Comparison of ENCODE assay signal across 26 cellular contexts in the genomic region with DNA sequence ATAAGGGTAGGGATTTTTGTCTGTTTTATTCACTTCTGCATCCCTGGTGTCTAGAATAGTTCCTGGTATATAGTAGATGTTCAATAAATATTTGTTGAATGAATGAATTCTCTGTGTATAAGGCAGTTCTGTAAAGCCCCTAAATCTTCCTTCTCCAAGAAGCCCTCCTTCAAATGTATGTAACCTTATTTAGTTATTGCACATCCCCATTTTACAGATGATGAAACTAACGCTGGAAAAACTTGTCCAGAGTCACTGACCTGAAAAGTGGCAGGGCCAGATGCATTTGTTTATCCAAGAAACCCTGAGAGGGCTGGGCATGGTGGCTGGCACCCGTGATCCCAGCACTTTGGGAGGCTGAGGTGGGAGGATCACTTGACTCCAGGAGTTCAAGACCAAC. TPM values are rescaled to one million over a fixed set of nuclear protein-coding genes. Genes with fewer than 3 reads are reported as not detected.
DNase-seq lines count a peak whose midpoint lies in the region; ATAC-seq, FAIRE-seq and TF ChIP-seq lines count a peak whose summit lies in the region.
"Had no signal": no experiment of that assay in that cellular context is flagged by ENCODE, and none has a peak within 500 bp of the region (broad histone marks: within the 10 kb centered on the region; RNA-seq: fewer than 3 reads in every experiment).

No MANE protein-coding gene starts in this region.

- peaks cover 73% of the 10 kb centered on the region for H3K4me1 ChIP-seq in HepG2 (ENCODE audit: insufficient read depth, low read length)
- H3K4me1 ChIP-seq in right lobe of liver, result peaks cover 0 to 10% (median 3%) of the 10 kb centered on the region in 4 donors

- H3K27me3 ChIP-seq in HepG2 (ENCODE audit: control insufficient read depth in 1 of 2, insufficient read depth in 2 of 2, low read length in 2 of 2) (peaks cover 0 to 8% of the 10 kb centered on the region in 2 experiments; a peak in 1 of 5 replicates), right lobe of liver (no peaks in the 10 kb centered on the region)
- H3K27me3 ChIP-seq: Peyer's patch, SJSA1 had no signal

- TF ChIP-seq POLR2A in HepG2 (IDR thresholded peaks at IDR 0.05; ENCODE audit: insufficient read depth in 1 of 2, low read depth in 2 of 2, low read length in 2 of 2) (no peak), right lobe of liver (IDR thresholded peaks at IDR 0.05) (no peak)

- intact Hi-C loops in HepG2 (cut with micrococcal nuclease; ENCODE audit: unreplicated experiment), result no loop called here
- intact Hi-C loops in right lobe of liver (cut with DNase I), result no loop called here
- intact Hi-C loops in activated T-helper 2 cell treated with anti-CD3 and anti-CD28 coated beads, Interferon-gamma antibody, Interleukin-2, Interleukin-4, amounts not matched to agents 10 μg/mL and 5 μg/mL and 100 μg/mL, durations not matched to agents 14 hours and 24 hours and 36 hours (cut with micrococcal nuclease), result no loop called here

- no peak for FAIRE-seq in HepG2 (lab: Jason Lieb, UNC)

- WGBS in HepG2 (ENCODE audit: low lambda C conversion rate), result 19% methylated on average over 2 of the region's 2 CpGs
- 40% methylated on average over 1 of the region's 2 CpGs for WGBS in right lobe of liver (ENCODE audit: insufficient coverage, low coverage, low lambda C conversion rate, missing lambda C conversion rate)

- H3K9ac ChIP-seq in HepG2 (ENCODE audit: insufficient read depth, low read depth, low read length), result no peak overlapping the region
- H3K9ac ChIP-seq: KMS-11 had no signal

- H3K4me2 ChIP-seq in HepG2 (ENCODE audit: low read depth, low read length), result no peak overlapping the region
- H3K4me2 ChIP-seq: KMS-11 had no signal

- no peak overlapping the region for H3K4me3 Mint-ChIP-seq in activated T-helper 2 cell treated with anti-CD3 and anti-CD28 coated beads, Interferon-gamma antibody, Interleukin-2, Interleukin-4, amounts not matched to agents 10 μg/mL and 5 μg/mL and 100 μg/mL, durations not matched to agents 14 hours and 24 hours and 36 hours (ENCODE audit: low read depth)
- no peak overlapping the region for H3K4me3 Mint-ChIP-seq in nephron
- H3K4me3 Mint-ChIP-seq: HFFc6 had no signal

- peaks cover 6% of the 10 kb centered on the region for H3K79me2 ChIP-seq in HepG2 (ENCODE audit: insufficient read depth, low read length)

- no peaks in the 10 kb centered on the region for H3K36me3 ChIP-seq in HepG2 (replicated peaks in 1 of 2; ENCODE audit: control insufficient read depth in 1 of 2, insufficient read depth in 2 of 2, low read length in 2 of 2)
- no peaks in the 10 kb centered on the region for H3K36me3 ChIP-seq in right lobe of liver
- H3K36me3 ChIP-seq: Peyer's patch had no signal

- BruUV-seq in HepG2 (replicated peaks; lab: Mats Ljungman, UMichigan), result no TSS peak

- DNase-seq in HepG2 (ENCODE audit: low spot score), result no peak
- DNase-seq in right lobe of liver, result no peak
- DNase-seq in activated T-helper 2 cell treated with anti-CD3 and anti-CD28 coated beads, Interferon-gamma antibody, Interleukin-2, Interleukin-4, amounts not matched to agents 10 μg/mL and 5 μg/mL and 100 μg/mL, durations not matched to agents 14 hours and 24 hours and 36 hours (ENCODE audit: low spot score), result no peak
- no peak for DNase-seq in GM10266 (ENCODE audit: extremely low spot score)
- DNase-seq in activated T-cell treated with anti-CD3 and anti-CD28 coated beads, Interleukin-2, amount 50 U/mL, for 48 hours, result no peak
- DNase-seq: AML-193, C1 segment of cervical spinal cord, EL, GF-D8, H7, HFFc6, NCI-H1092 treated with DMSO at 0.1 percent for 48 hours, NCI-H1436 treated with DMSO at 0.1 percent for 48 hours, NCI-H2081, NCI-H2171, NCI-H345, NCI-H524, NCI-H774, Peyer's patch had no signal

- H3K27ac Mint-ChIP-seq in activated T-helper 2 cell treated with anti-CD3 and anti-CD28 coated beads, Interferon-gamma antibody, Interleukin-2, Interleukin-4, amounts not matched to agents 10 μg/mL and 5 μg/mL and 100 μg/mL, durations not matched to agents 14 hours and 24 hours and 36 hours, result peak overlapping the region; percentile 58
- H3K27ac Mint-ChIP-seq in nephron, result peak overlapping the region in 2 of 3 experiments; percentile 10 to 86
- H3K27ac Mint-ChIP-seq: HFFc6 had no signal

- H3K36me3 Mint-ChIP-seq in activated T-helper 2 cell treated with anti-CD3 and anti-CD28 coated beads, Interferon-gamma antibody, Interleukin-2, Interleukin-4, amounts not matched to agents 10 μg/mL and 5 μg/mL and 100 μg/mL, durations not matched to agents 14 hours and 24 hours and 36 hours (ENCODE audit: low read depth), result peaks cover 4% of the 10 kb centered on the region
- peaks cover 7% of the 10 kb centered on the region for H3K36me3 Mint-ChIP-seq in nephron (ENCODE audit: low read depth)

- H3K9me3 ChIP-seq in HepG2 (ENCODE audit: low read length) (no peaks in the 10 kb centered on the region), right lobe of liver (no peaks in the 10 kb centered on the region)
- H3K9me3 ChIP-seq: Peyer's patch, SJSA1 had no signal

- H4K20me1 ChIP-seq in HepG2 (ENCODE audit: insufficient read depth, low read length), result peaks cover 1% of the 10 kb centered on the region; the same call in 1 of the 2 replicates

- H3K4me3 ChIP-seq in HepG2 (replicated peaks in 1 of 3; ENCODE audit: insufficient read depth in 1 of 3, low read depth in 2 of 3, low read length in 3 of 3) (no peak overlapping the region), right lobe of liver (no peak overlapping the region)
- H3K4me3 ChIP-seq: Peyer's patch, SJSA1 had no signal

- POLR2A ChIA-PET in HepG2 (lab: Yijun Ruan, JAX), result no interaction called here

- no peak for TF ChIP-seq CTCF in HepG2 (CRISPR knock-in tag; IDR thresholded peaks at IDR 0.05)
- TF ChIP-seq CTCF in right lobe of liver (IDR thresholded peaks at IDR 0.05), result no peak
- TF ChIP-seq CTCF in nephron (IDR thresholded peaks at IDR 0.05; ENCODE audit: unreplicated experiment in 3 of 3), result no peak
- no peak for TF ChIP-seq CTCF in GM10266 (IDR thresholded peaks at IDR 0.05; ENCODE audit: control insufficient read depth, insufficient read depth, low read depth, missing control alignments)

- CTCF ChIA-PET in HepG2 (lab: Yijun Ruan, JAX; ENCODE audit: low intra/inter-chr PET ratio, low total read pairs), result no interaction called here

- H3K27me3 Mint-ChIP-seq in activated T-helper 2 cell treated with anti-CD3 and anti-CD28 coated beads, Interferon-gamma antibody, Interleukin-2, Interleukin-4, amounts not matched to agents 10 μg/mL and 5 μg/mL and 100 μg/mL, durations not matched to agents 14 hours and 24 hours and 36 hours (ENCODE audit: low read depth), result peaks cover 1% of the 10 kb centered on the region
- H3K27me3 Mint-ChIP-seq in nephron (ENCODE audit: low read depth), result peaks cover 3% of the 10 kb centered on the region

- no peak for TF ChIP-seq RAD21 in HepG2 (CRISPR knock-in tag; IDR thresholded peaks at IDR 0.05)

- no peak overlapping the region for H2AFZ ChIP-seq in HepG2 (ENCODE audit: low read length)

- H3K4me1 Mint-ChIP-seq in activated T-helper 2 cell treated with anti-CD3 and anti-CD28 coated beads, Interferon-gamma antibody, Interleukin-2, Interleukin-4, amounts not matched to agents 10 μg/mL and 5 μg/mL and 100 μg/mL, durations not matched to agents 14 hours and 24 hours and 36 hours (ENCODE audit: low read depth), result peaks cover 41% of the 10 kb centered on the region
- H3K4me1 Mint-ChIP-seq in nephron, result peaks cover 78% of the 10 kb centered on the region

- ATAC-seq in HepG2, result no peak
- ATAC-seq in right lobe of liver, result no peak
- no peak for ATAC-seq in HG03139 (IDR thresholded peaks at IDR 0.05; ENCODE audit: unreplicated experiment)
- no peak for ATAC-seq in HG03045 (IDR thresholded peaks at IDR 0.05; ENCODE audit: unreplicated experiment)

- TF ChIP-seq EP300 in HepG2 (IDR thresholded peaks at IDR 0.05; ENCODE audit: low read depth in 2 of 2, low read length in 2 of 2) (no peak), HepG2 (CRISPR knock-in tag; IDR thresholded peaks at IDR 0.05; ENCODE audit: borderline replicate concordance) (no peak)

- in situ Hi-C loops in HepG2 (cut with HindIII; ENCODE audit: extremely low pct_ligation_motif_present, low pct_unique_long_range_greater_than_20kb), result no loop called here

- H3K27ac ChIP-seq in HepG2 (ENCODE audit: extremely low read length, insufficient read depth, low read length) (no peak overlapping the region), right lobe of liver (no peak overlapping the region)
- H3K27ac ChIP-seq: 22Rv1, HL-60, KMS-11, Peyer's patch, SJSA1 had no signal

- H3K9me3 Mint-ChIP-seq in activated T-helper 2 cell treated with anti-CD3 and anti-CD28 coated beads, Interferon-gamma antibody, Interleukin-2, Interleukin-4, amounts not matched to agents 10 μg/mL and 5 μg/mL and 100 μg/mL, durations not matched to agents 14 hours and 24 hours and 36 hours, result no peaks in the 10 kb centered on the region
- no peaks in the 10 kb centered on the region for H3K9me3 Mint-ChIP-seq in nephron

RNA-seq across cellular contexts. Expression of a gene that starts 4.3 kb away (rescaled TPM):
- 190 and 225 TPM in 2 replicates for total RNA-seq in HepG2 (2016; rRNA removed; fragmentation: Illumina TruSeq; extraction: Trizol)
- total RNA-seq in HepG2 (2016; cell fraction: cytosol; rRNA removed; fragmentation: Illumina TruSeq; extraction: Trizol; ENCODE audit: low read depth), result 16.7 and 20.3 TPM in 2 replicates
- total RNA-seq in HepG2 (2016; cell fraction: insoluble cytoplasmic fraction; rRNA removed; fragmentation: Illumina TruSeq; extraction: Trizol), result 150 and 214 TPM in 2 replicates
- total RNA-seq in HepG2 (2016; cell fraction: membrane; rRNA removed; fragmentation: Illumina TruSeq; extraction: Trizol), result 22.8 and 26.6 TPM in 2 replicates
- total RNA-seq in HepG2 (2016; cell fraction: nucleus; rRNA removed; fragmentation: Illumina TruSeq; extraction: Trizol), result 106 and 117 TPM in 2 replicates
- polyA plus RNA-seq in HepG2 (2011; rRNA removed), result 107 and 110 TPM in 2 replicates
- 79.6 and 122 TPM in 2 replicates for polyA plus RNA-seq in HepG2 (2011; cell fraction: cytosol; rRNA removed)
- polyA plus RNA-seq in HepG2 (2011; cell fraction: nucleus; rRNA removed), result 236 and 366 TPM in 2 replicates
- polyA plus RNA-seq in HepG2 (2012), result 86.7 and 101 TPM in 2 replicates
- polyA plus RNA-seq in HepG2 (2016; cell fraction: cytosol; fragmentation: Illumina TruSeq; extraction: Trizol; ENCODE audit: low read depth), result 11.1 and 13.2 TPM in 2 replicates
- 143 and 179 TPM in 2 replicates for polyA plus RNA-seq in HepG2 (2016; cell fraction: insoluble cytoplasmic fraction; fragmentation: Illumina TruSeq; extraction: Trizol; ENCODE audit: low read depth)
- polyA plus RNA-seq in HepG2 (2016; cell fraction: membrane; fragmentation: Illumina TruSeq; extraction: Trizol; ENCODE audit: low read depth), result 12.6 and 16.9 TPM in 2 replicates
- 177 and 182 TPM in 2 replicates for polyA plus RNA-seq in HepG2 (2016; cell fraction: nucleus; fragmentation: Illumina TruSeq; extraction: Trizol; ENCODE audit: insufficient read depth, low read depth)
- polyA minus RNA-seq in HepG2 (2011; rRNA and poly(A)+ RNA removed; ENCODE audit: low replicate concordance), result 159 and 307 TPM in 2 replicates
- 120 and 130 TPM in 2 replicates for polyA minus RNA-seq in HepG2 (2011; cell fraction: cytosol; rRNA and poly(A)+ RNA removed)
- polyA minus RNA-seq in HepG2 (2011; cell fraction: nucleus; rRNA and poly(A)+ RNA removed), result 67.7 and 70.4 TPM in 2 replicates
- 100 to 1,000 TPM in 3 of 6 experiments, 10 to 100 TPM in 3; 79.4 to 129 (median 98.8) TPM for total RNA-seq in right lobe of liver
- total RNA-seq in activated T-helper 2 cell treated with anti-CD3 and anti-CD28 coated beads, Interferon-gamma antibody, Interleukin-2, Interleukin-4, amounts not matched to agents 10 μg/mL and 5 μg/mL and 100 μg/mL, durations not matched to agents 14 hours and 24 hours and 36 hours, result 246 and 247 TPM in 2 replicates

RNA-seq across cellular contexts. Expression of a gene that starts 28.0 kb away (rescaled TPM):
- total RNA-seq in HepG2 (2016; rRNA removed; fragmentation: Illumina TruSeq; extraction: Trizol), result 7.6 TPM in 2 replicates
- 1.4 and 2.5 TPM in 2 replicates for total RNA-seq in HepG2 (2016; cell fraction: cytosol; rRNA removed; fragmentation: Illumina TruSeq; extraction: Trizol; ENCODE audit: low read depth)
- 5.3 and 7.9 TPM in 2 replicates for total RNA-seq in HepG2 (2016; cell fraction: insoluble cytoplasmic fraction; rRNA removed; fragmentation: Illumina TruSeq; extraction: Trizol)
- 4.5 and 7.8 TPM in 2 replicates for total RNA-seq in HepG2 (2016; cell fraction: membrane; rRNA removed; fragmentation: Illumina TruSeq; extraction: Trizol)
- total RNA-seq in HepG2 (2016; cell fraction: nucleus; rRNA removed; fragmentation: Illumina TruSeq; extraction: Trizol), result 6.2 and 7.5 TPM in 2 replicates
- 9.0 and 9.1 TPM in 2 replicates for polyA plus RNA-seq in HepG2 (2011; rRNA removed)
- polyA plus RNA-seq in HepG2 (2011; cell fraction: cytosol; rRNA removed), result 7.3 and 8.1 TPM in 2 replicates
- 11.9 and 12.9 TPM in 2 replicates for polyA plus RNA-seq in HepG2 (2011; cell fraction: nucleus; rRNA removed)
- 4.3 and 9.1 TPM in 2 replicates for polyA plus RNA-seq in HepG2 (2012)
- 2.9 and 3.3 TPM in 2 replicates for polyA plus RNA-seq in HepG2 (2016; cell fraction: cytosol; fragmentation: Illumina TruSeq; extraction: Trizol; ENCODE audit: low read depth)
- polyA plus RNA-seq in HepG2 (2016; cell fraction: insoluble cytoplasmic fraction; fragmentation: Illumina TruSeq; extraction: Trizol; ENCODE audit: low read depth), result 10.7 and 11.1 TPM in 2 replicates
- 4.7 and 6.0 TPM in 2 replicates for polyA plus RNA-seq in HepG2 (2016; cell fraction: membrane; fragmentation: Illumina TruSeq; extraction: Trizol; ENCODE audit: low read depth)
- 14.7 and 15.4 TPM in 2 replicates for polyA plus RNA-seq in HepG2 (2016; cell fraction: nucleus; fragmentation: Illumina TruSeq; extraction: Trizol; ENCODE audit: insufficient read depth, low read depth)
- 2.3 and 13.0 TPM in 2 replicates for polyA minus RNA-seq in HepG2 (2011; rRNA and poly(A)+ RNA removed; ENCODE audit: low replicate concordance)
- 10.6 and 11.8 TPM in 2 replicates for polyA minus RNA-seq in HepG2 (2011; cell fraction: cytosol; rRNA and poly(A)+ RNA removed)
- polyA minus RNA-seq in HepG2 (2011; cell fraction: nucleus; rRNA and poly(A)+ RNA removed), result 4.1 and 6.2 TPM in 2 replicates
- total RNA-seq in right lobe of liver, result 1 to 10 TPM in 1 of 6 experiments, under 1 TPM in 5; 0.35 to 1.4 (median 0.83) TPM
- total RNA-seq in activated T-helper 2 cell treated with anti-CD3 and anti-CD28 coated beads, Interferon-gamma antibody, Interleukin-2, Interleukin-4, amounts not matched to agents 10 μg/mL and 5 μg/mL and 100 μg/mL, durations not matched to agents 14 hours and 24 hours and 36 hours, result 1.2 and 1.6 TPM in 2 replicates

RNA-seq across cellular contexts. Expression of a gene that starts 43.1 kb away (rescaled TPM):
- total RNA-seq in HepG2 (2016; rRNA removed; fragmentation: Illumina TruSeq; extraction: Trizol) (0.09 TPM in 1 of 2 replicates, not detected in the other), right lobe of liver (1 to 10 TPM in 4 of 6 experiments, under 1 TPM in 2; 0.62 to 2.6 (median 1.3) TPM)
- not detected in 2 replicates for total RNA-seq in HepG2 (2016; cell fraction: cytosol; rRNA removed; fragmentation: Illumina TruSeq; extraction: Trizol; ENCODE audit: low read depth)
- total RNA-seq in HepG2 (2016; cell fraction: insoluble cytoplasmic fraction; rRNA removed; fragmentation: Illumina TruSeq; extraction: Trizol), result 0.15 TPM in 1 of 2 replicates, not detected in the other
- total RNA-seq in HepG2 (2016; cell fraction: membrane; rRNA removed; fragmentation: Illumina TruSeq; extraction: Trizol), result not detected in 2 replicates
- 0.13 TPM in 1 of 2 replicates, not detected in the other for total RNA-seq in HepG2 (2016; cell fraction: nucleus; rRNA removed; fragmentation: Illumina TruSeq; extraction: Trizol)
- 0.14 and 0.20 TPM in 2 replicates for polyA plus RNA-seq in HepG2 (2011; rRNA removed)
- 0.08 and 0.09 TPM in 2 replicates for polyA plus RNA-seq in HepG2 (2011; cell fraction: cytosol; rRNA removed)
- 0.21 and 0.61 TPM in 2 replicates for polyA plus RNA-seq in HepG2 (2011; cell fraction: nucleus; rRNA removed)
- polyA plus RNA-seq in HepG2 (2012), result 0.19 and 0.21 TPM in 2 replicates
- polyA plus RNA-seq in HepG2 (2016; cell fraction: cytosol; fragmentation: Illumina TruSeq; extraction: Trizol; ENCODE audit: low read depth), result not detected in 2 replicates
- 0.45 TPM in 1 of 2 replicates, not detected in the other for polyA plus RNA-seq in HepG2 (2016; cell fraction: insoluble cytoplasmic fraction; fragmentation: Illumina TruSeq; extraction: Trizol; ENCODE audit: low read depth)
- polyA plus RNA-seq in HepG2 (2016; cell fraction: membrane; fragmentation: Illumina TruSeq; extraction: Trizol; ENCODE audit: low read depth), result not detected in 2 replicates
- polyA plus RNA-seq in HepG2 (2016; cell fraction: nucleus; fragmentation: Illumina TruSeq; extraction: Trizol; ENCODE audit: insufficient read depth, low read depth), result 0.15 TPM in 1 of 2 replicates, not detected in the other
- 0.88 and 18.6 TPM in 2 replicates for polyA minus RNA-seq in HepG2 (2011; rRNA and poly(A)+ RNA removed; ENCODE audit: low replicate concordance)
- not detected in 2 replicates for polyA minus RNA-seq in HepG2 (2011; cell fraction: cytosol; rRNA and poly(A)+ RNA removed)
- 0.39 TPM in 1 of 2 replicates, not detected in the other for polyA minus RNA-seq in HepG2 (2011; cell fraction: nucleus; rRNA and poly(A)+ RNA removed)
- 128 and 132 TPM in 2 replicates for total RNA-seq in activated T-helper 2 cell treated with anti-CD3 and anti-CD28 coated beads, Interferon-gamma antibody, Interleukin-2, Interleukin-4, amounts not matched to agents 10 μg/mL and 5 μg/mL and 100 μg/mL, durations not matched to agents 14 hours and 24 hours and 36 hours

RNA-seq across cellular contexts. Expression of a gene that starts 49.3 kb away (rescaled TPM):
- total RNA-seq in HepG2 (2016; rRNA removed; fragmentation: Illumina TruSeq; extraction: Trizol) (0.20 TPM in 1 of 2 replicates, not detected in the other), right lobe of liver (1 to 10 TPM in 2 of 6 experiments, under 1 TPM in 4; 0.40 to 3.2 (median 0.77) TPM)
- not detected in 2 replicates for total RNA-seq in HepG2 (2016; cell fraction: cytosol; rRNA removed; fragmentation: Illumina TruSeq; extraction: Trizol; ENCODE audit: low read depth)
- 0.17 TPM in 1 of 2 replicates, not detected in the other for total RNA-seq in HepG2 (2016; cell fraction: insoluble cytoplasmic fraction; rRNA removed; fragmentation: Illumina TruSeq; extraction: Trizol)
- 0.17 TPM in 1 of 2 replicates, not detected in the other for total RNA-seq in HepG2 (2016; cell fraction: membrane; rRNA removed; fragmentation: Illumina TruSeq; extraction: Trizol)
- not detected in 2 replicates for total RNA-seq in HepG2 (2016; cell fraction: nucleus; rRNA removed; fragmentation: Illumina TruSeq; extraction: Trizol)
- 0.12 and 0.22 TPM in 2 replicates for polyA plus RNA-seq in HepG2 (2011; rRNA removed)
- polyA plus RNA-seq in HepG2 (2011; cell fraction: cytosol; rRNA removed), result 0.12 and 0.21 TPM in 2 replicates
- polyA plus RNA-seq in HepG2 (2011; cell fraction: nucleus; rRNA removed), result 0.33 and 0.37 TPM in 2 replicates
- 0.33 and 0.34 TPM in 2 replicates for polyA plus RNA-seq in HepG2 (2012)
- polyA plus RNA-seq in HepG2 (2016; cell fraction: cytosol; fragmentation: Illumina TruSeq; extraction: Trizol; ENCODE audit: low read depth), result not detected in 2 replicates
- polyA plus RNA-seq in HepG2 (2016; cell fraction: insoluble cytoplasmic fraction; fragmentation: Illumina TruSeq; extraction: Trizol; ENCODE audit: low read depth), result not detected in 2 replicates
- polyA plus RNA-seq in HepG2 (2016; cell fraction: membrane; fragmentation: Illumina TruSeq; extraction: Trizol; ENCODE audit: low read depth), result not detected in 2 replicates
- polyA plus RNA-seq in HepG2 (2016; cell fraction: nucleus; fragmentation: Illumina TruSeq; extraction: Trizol; ENCODE audit: insufficient read depth, low read depth), result not detected in 2 replicates
- not detected in 2 replicates for polyA minus RNA-seq in HepG2 (2011; rRNA and poly(A)+ RNA removed; ENCODE audit: low replicate concordance)
- not detected in 2 replicates for polyA minus RNA-seq in HepG2 (2011; cell fraction: cytosol; rRNA and poly(A)+ RNA removed)
- polyA minus RNA-seq in HepG2 (2011; cell fraction: nucleus; rRNA and poly(A)+ RNA removed), result not detected in 2 replicates
- 0.18 and 0.21 TPM in 2 replicates for total RNA-seq in activated T-helper 2 cell treated with anti-CD3 and anti-CD28 coated beads, Interferon-gamma antibody, Interleukin-2, Interleukin-4, amounts not matched to agents 10 μg/mL and 5 μg/mL and 100 μg/mL, durations not matched to agents 14 hours and 24 hours and 36 hours
- total RNA-seq: HFFc6, SJSA1 had no signal

RNA-seq across cellular contexts. Expression of a gene that starts 55.7 kb away (rescaled TPM):
- total RNA-seq in HepG2 (2016; rRNA removed; fragmentation: Illumina TruSeq; extraction: Trizol) (66.4 and 84.0 TPM in 2 replicates), right lobe of liver (10 to 100 TPM; 49.4 to 71.0 (median 60.3) TPM)
- total RNA-seq in HepG2 (2016; cell fraction: cytosol; rRNA removed; fragmentation: Illumina TruSeq; extraction: Trizol; ENCODE audit: low read depth), result 39.6 and 58.1 TPM in 2 replicates
- total RNA-seq in HepG2 (2016; cell fraction: insoluble cytoplasmic fraction; rRNA removed; fragmentation: Illumina TruSeq; extraction: Trizol), result 68.2 and 78.9 TPM in 2 replicates
- total RNA-seq in HepG2 (2016; cell fraction: membrane; rRNA removed; fragmentation: Illumina TruSeq; extraction: Trizol), result 45.1 and 68.3 TPM in 2 replicates
- total RNA-seq in HepG2 (2016; cell fraction: nucleus; rRNA removed; fragmentation: Illumina TruSeq; extraction: Trizol), result 22.4 and 23.2 TPM in 2 replicates
- 36.5 and 44.9 TPM in 2 replicates for polyA plus RNA-seq in HepG2 (2011; rRNA removed)
- 45.1 and 65.7 TPM in 2 replicates for polyA plus RNA-seq in HepG2 (2011; cell fraction: cytosol; rRNA removed)
- polyA plus RNA-seq in HepG2 (2011; cell fraction: nucleus; rRNA removed), result 14.0 and 16.2 TPM in 2 replicates
- polyA plus RNA-seq in HepG2 (2012), result 28.1 and 35.0 TPM in 2 replicates
- polyA plus RNA-seq in HepG2 (2016; cell fraction: cytosol; fragmentation: Illumina TruSeq; extraction: Trizol; ENCODE audit: low read depth), result 49.1 and 78.5 TPM in 2 replicates
- 91.2 and 98.7 TPM in 2 replicates for polyA plus RNA-seq in HepG2 (2016; cell fraction: insoluble cytoplasmic fraction; fragmentation: Illumina TruSeq; extraction: Trizol; ENCODE audit: low read depth)
- 42.8 and 62.9 TPM in 2 replicates for polyA plus RNA-seq in HepG2 (2016; cell fraction: membrane; fragmentation: Illumina TruSeq; extraction: Trizol; ENCODE audit: low read depth)
- 45.4 and 50.6 TPM in 2 replicates for polyA plus RNA-seq in HepG2 (2016; cell fraction: nucleus; fragmentation: Illumina TruSeq; extraction: Trizol; ENCODE audit: insufficient read depth, low read depth)
- 18.1 and 65.8 TPM in 2 replicates for polyA minus RNA-seq in HepG2 (2011; rRNA and poly(A)+ RNA removed; ENCODE audit: low replicate concordance)
- 8.4 and 8.6 TPM in 2 replicates for polyA minus RNA-seq in HepG2 (2011; cell fraction: cytosol; rRNA and poly(A)+ RNA removed)
- 6.3 and 9.4 TPM in 2 replicates for polyA minus RNA-seq in HepG2 (2011; cell fraction: nucleus; rRNA and poly(A)+ RNA removed)
- 71.0 and 72.5 TPM in 2 replicates for total RNA-seq in activated T-helper 2 cell treated with anti-CD3 and anti-CD28 coated beads, Interferon-gamma antibody, Interleukin-2, Interleukin-4, amounts not matched to agents 10 μg/mL and 5 μg/mL and 100 μg/mL, durations not matched to agents 14 hours and 24 hours and 36 hours

Comparison
In these comparisons a context has a peak if more than half of its experiments do, and no peak if none do; other contexts are left out.
1. RNA of a gene that starts 43.1 kb away (total RNA-seq): 128 to 132 TPM in activated T-helper 2 cell treated with anti-CD3 and anti-CD28 coated beads, Interferon-gamma antibody, Interleukin-2, Interleukin-4, amounts not matched to agents 10 μg/mL and 5 μg/mL and 100 μg/mL, durations not matched to agents 14 hours and 24 hours and 36 hours; 0.62 to 2.6 TPM in right lobe of liver and 0.09 to 0.15 TPM in HepG2; every median in the first group is over 10 times any median in the second.